In genomic region chr2:167332358-167332757, GRCh38 we compare ENCODE assay signal across 19 cellular contexts. TPM values are rescaled to one million over a fixed set of nuclear protein-coding genes. Genes with fewer than 3 reads are reported as not detected.
"Had no signal": no experiment of that assay in that cellular context is flagged by ENCODE, and none has a peak within 500 bp of the region (broad histone marks: within the 10 kb centered on the region; RNA-seq: fewer than 3 reads in every experiment).

No MANE protein-coding gene starts in this region.

- DNase-seq: activated CD4-positive, alpha-beta T cell treated with anti-CD3 and anti-CD28 coated beads, Interleukin-2, amount 50 U/mL, for 1 hour; activated naive CD4-positive, alpha-beta T cell; activated T-cell treated with anti-CD3 and anti-CD28 coated beads for 4 hours; activated T-cell treated with anti-CD3 and anti-CD28 coated beads, Interleukin-2, amount 50 U/mL, for 72 hours; anterior cingulate cortex; cortex of kidney; effector memory CD8-positive, alpha-beta T cell; foreskin keratinocyte; right lobe of liver; stimulated activated CD4-positive, alpha-beta T cell treated with anti-CD3 and anti-CD28 coated beads, Interleukin-4, amount 100 ng/mL, for 1 hour; stimulated activated naive CD8-positive, alpha-beta T cell treated with anti-CD3 and anti-CD28 coated beads, Interleukin-15, Interleukin-2, amounts not matched to agents 100 U/mL and 50 U/mL, for 24 hours; T-helper 2 cell had no signal

- H3K9me3 ChIP-seq: esophagus muscularis mucosa, right lobe of liver, thoracic aorta, vagina had no signal

- H3K27me3 ChIP-seq: foreskin keratinocyte, right lobe of liver, vagina had no signal

- H3K4me3 ChIP-seq: esophagus muscularis mucosa, right lobe of liver, thoracic aorta, vagina had no signal

- H3K9me3 Mint-ChIP-seq: activated T-cell treated with anti-CD3 and anti-CD28 coated beads, Interleukin-2, amount 50 U/mL, for 72 hours; natural killer cell treated with Interleukin-12 subunit alpha and Interleukin-12 subunit beta and Interleukin-15 and Interleukin-18, amount 100 ng/mL, for 72 hours; type B pancreatic cell had no signal

- ATAC-seq: activated T-cell treated with anti-CD3 and anti-CD28 coated beads, Interleukin-2, amount 50 U/mL, for 72 hours; effector memory CD8-positive, alpha-beta T cell; natural killer cell treated with Interleukin-12 subunit alpha and Interleukin-12 subunit beta and Interleukin-15 and Interleukin-18, amount 100 ng/mL, for 72 hours; stimulated activated naive CD8-positive, alpha-beta T cell treated with anti-CD3 and anti-CD28 coated beads, Interleukin-15, Interleukin-2, amounts not matched to agents 100 U/mL and 50 U/mL, for 24 hours had no signal

- H3K4me3 Mint-ChIP-seq: activated naive CD8-positive, alpha-beta T cell; activated T-cell treated with anti-CD3 and anti-CD28 coated beads, Interleukin-2, amount 50 U/mL, for 72 hours; effector memory CD8-positive, alpha-beta T cell; natural killer cell treated with Interleukin-12 subunit alpha and Interleukin-12 subunit beta and Interleukin-15 and Interleukin-18, amount 100 ng/mL, for 72 hours; type B pancreatic cell had no signal

- H3K27ac Mint-ChIP-seq: activated naive CD8-positive, alpha-beta T cell; activated T-cell treated with anti-CD3 and anti-CD28 coated beads, Interleukin-2, amount 50 U/mL, for 72 hours; effector memory CD8-positive, alpha-beta T cell; natural killer cell treated with Interleukin-12 subunit alpha and Interleukin-12 subunit beta and Interleukin-15 and Interleukin-18, amount 100 ng/mL, for 72 hours; type B pancreatic cell had no signal

- H3K36me3 Mint-ChIP-seq: activated naive CD8-positive, alpha-beta T cell; natural killer cell treated with Interleukin-12 subunit alpha and Interleukin-12 subunit beta and Interleukin-15 and Interleukin-18, amount 100 ng/mL, for 72 hours; type B pancreatic cell had no signal

- H3K36me3 ChIP-seq: esophagus muscularis mucosa, right lobe of liver, thoracic aorta, vagina had no signal

- H3K4me1 ChIP-seq: esophagus muscularis mucosa, foreskin keratinocyte, right lobe of liver, vagina had no signal

- H3K27ac ChIP-seq: esophagus muscularis mucosa, foreskin keratinocyte, right lobe of liver, thoracic aorta, vagina had no signal

- H3K27me3 Mint-ChIP-seq: effector memory CD8-positive, alpha-beta T cell; natural killer cell treated with Interleukin-12 subunit alpha and Interleukin-12 subunit beta and Interleukin-15 and Interleukin-18, amount 100 ng/mL, for 72 hours; type B pancreatic cell had no signal

RNA-seq across cellular contexts. Expression of gene B3GALT1, which starts 39.6 kb away (rescaled TPM):
- total RNA-seq: activated T-cell treated with anti-CD3 and anti-CD28 coated beads, Interleukin-2, amount 50 U/mL, for 72 hours; bronchial epithelial cell; foreskin keratinocyte had no signal
